In genomic region chr12:18456344-18456743, GRCh38 we compare ENCODE assay signal across 30 cellular contexts.
"Had no signal": no experiment of that assay in that cellular context is flagged by ENCODE, and none has a peak within 500 bp of the region (broad histone marks: within the 10 kb centered on the region; RNA-seq: fewer than 3 reads in every experiment).

No MANE protein-coding gene starts in this region.

- H3K27me3 ChIP-seq: adrenal gland, body of pancreas, esophagus muscularis mucosa, foreskin keratinocyte, gastrocnemius medialis, heart left ventricle had no signal

- H3K9me3 ChIP-seq: adrenal gland, body of pancreas, esophagus muscularis mucosa, gastrocnemius medialis had no signal

- H3K4me3 ChIP-seq: adrenal gland, body of pancreas, esophagus muscularis mucosa, gastrocnemius medialis, heart left ventricle had no signal

- DNase-seq: activated CD4-positive, alpha-beta memory T cell treated with anti-CD3 and anti-CD28 coated beads, Interleukin-2, amount 10 ng/mL, durations not matched to agents 7 days and 5 days; activated CD4-positive, alpha-beta T cell treated with anti-CD3 and anti-CD28 coated beads for 1 hour; activated CD4-positive, alpha-beta T cell treated with anti-CD3 and anti-CD28 coated beads for 4 hours; activated CD4-positive, alpha-beta T cell treated with anti-CD3 and anti-CD28 coated beads, Interleukin-2, amount 10 ng/mL, durations not matched to agents 7 days and 5 days; activated CD4-positive, alpha-beta T cell treated with anti-CD3 and anti-CD28 coated beads, Interleukin-2, amount 50 U/mL, for 4 hours; activated CD8-positive, alpha-beta memory T cell treated with anti-CD3 and anti-CD28 coated beads, Interleukin-2, amount 50 U/mL, for 48 hours; activated effector memory CD4-positive, alpha-beta T cell treated with Interleukin-2 at 50 U/mL for 16 hours; activated gamma-delta T cell treated with Interleukin-2 at 50 U/mL for 16 hours; activated naive CD4-positive, alpha-beta T cell treated with Interleukin-2 at 50 U/mL for 16 hours; activated naive CD8-positive, alpha-beta T cell treated with anti-CD3 and anti-CD28 coated beads for 36 hours; activated naive CD8-positive, alpha-beta T cell treated with anti-CD3 and anti-CD28 coated beads, Interleukin-2, amount 50 U/mL, for 24 hours; activated T-cell treated with anti-CD3 and anti-CD28 coated beads for 4 hours; activated T-cell treated with anti-CD3 and anti-CD28 coated beads, Interleukin-2, amount 50 U/mL, for 24 hours; activated T-cell treated with anti-CD3 and anti-CD28 coated beads, Interleukin-2, amount 50 U/mL, for 72 hours; adrenal gland; amygdala; aorta; body of pancreas; caudate nucleus; cortex of kidney; dermis blood vessel endothelial cell; effector CD4-positive, alpha-beta T cell; effector memory CD8-positive, alpha-beta T cell; erythroblast; foreskin keratinocyte; gastrocnemius medialis; glutamatergic neuron; heart left ventricle; T-helper 2 cell had no signal

- H3K27ac ChIP-seq: adrenal gland, body of pancreas, esophagus muscularis mucosa, foreskin keratinocyte, gastrocnemius medialis, heart left ventricle had no signal

- H3K4me1 ChIP-seq: foreskin keratinocyte, gastrocnemius medialis, heart left ventricle had no signal

- H3K36me3 ChIP-seq: adrenal gland, esophagus muscularis mucosa, gastrocnemius medialis, heart left ventricle had no signal
